In genomic region chr7:157726764-157727163, GRCh38 we compare ENCODE assay signal across 6 cellular contexts.
"Had no signal": no experiment of that assay in that cellular context is flagged by ENCODE, and none has a peak within 500 bp of the region (broad histone marks: within the 10 kb centered on the region; RNA-seq: fewer than 3 reads in every experiment).

No MANE protein-coding gene starts in this region.

- H3K4me3 ChIP-seq: GM23248, HAP-1 had no signal

- H3K4me1 Mint-ChIP-seq: IgD-negative memory B cell had no signal

- H3K9me3 Mint-ChIP-seq: IgD-negative memory B cell had no signal

- H3K27ac ChIP-seq: GM23248, HL-60 had no signal

- DNase-seq: GM23248, GOT3, H7 had no signal

- H3K9me3 ChIP-seq: HAP-1 had no signal

- H3K4me1 ChIP-seq: HAP-1 had no signal

- H2AFZ ChIP-seq: GM23248 had no signal

- H3K9ac ChIP-seq: GM23248 had no signal

- H3K36me3 Mint-ChIP-seq: IgD-negative memory B cell had no signal

- H3K27ac Mint-ChIP-seq: IgD-negative memory B cell had no signal

- H3K4me3 Mint-ChIP-seq: IgD-negative memory B cell had no signal

- H3K36me3 ChIP-seq: HAP-1 had no signal
